31 cellular contexts compared by ENCODE assay signal in genomic region chr11:81492923-81493445, GRCh38.
"Had no signal": no experiment of that assay in that cellular context is flagged by ENCODE, and none has a peak within 500 bp of the region (broad histone marks: within the 10 kb centered on the region; RNA-seq: fewer than 3 reads in every experiment).

No MANE protein-coding gene starts in this region.

- H3K36me3 ChIP-seq: adrenal gland, brain microvascular endothelial cell, breast epithelium had no signal

- H3K27me3 ChIP-seq: adrenal gland, body of pancreas, brain microvascular endothelial cell, breast epithelium had no signal

- H3K4me3 ChIP-seq: adrenal gland, body of pancreas, breast epithelium had no signal

- DNase-seq: activated B cell treated with CpG ODN at 0.5 μM for 24 hours; activated CD4-positive, alpha-beta memory T cell treated with anti-CD3 and anti-CD28 coated beads for 36 hours; activated CD4-positive, alpha-beta T cell treated with anti-CD3 and anti-CD28 coated beads for 4 hours; activated CD4-positive, alpha-beta T cell treated with anti-CD3 and anti-CD28 coated beads, Interleukin-2, amount 10 ng/mL, durations not matched to agents 24 days and 14 days; activated CD4-positive, alpha-beta T cell treated with anti-CD3 and anti-CD28 coated beads, Interleukin-2, amount 50 U/mL, for 1 hour; activated CD4-positive, alpha-beta T cell treated with anti-CD3 and anti-CD28 coated beads, Interleukin-2, amount 50 U/mL, for 4 hours; activated CD4-positive, CD25-positive, alpha-beta regulatory T cell treated with anti-CD3 and anti-CD28 coated beads, Interleukin-2, amount 50 U/mL, for 72 hours; activated CD8-positive, alpha-beta memory T cell treated with anti-CD3 and anti-CD28 coated beads, Interleukin-2, amount 50 U/mL, for 4 hours; activated CD8-positive, alpha-beta T cell treated with anti-CD3 and anti-CD28 coated beads for 36 hours; activated effector memory CD4-positive, alpha-beta T cell treated with anti-CD3 and anti-CD28 coated beads, Interleukin-2, amount 50 U/mL, for 16 hours; activated gamma-delta T cell treated with Interleukin-2 at 50 U/mL for 16 hours; activated naive CD4-positive, alpha-beta T cell; activated naive CD4-positive, alpha-beta T cell treated with anti-CD3 and anti-CD28 coated beads for 36 hours; activated naive CD4-positive, alpha-beta T cell treated with anti-CD3 and anti-CD28 coated beads, Interleukin-2, amount 50 U/mL, for 16 hours; activated naive CD8-positive, alpha-beta T cell treated with anti-CD3 and anti-CD28 coated beads for 36 hours; activated T-cell treated with anti-CD3 and anti-CD28 coated beads for 4 hours; activated T-cell treated with anti-CD3 and anti-CD28 coated beads, Interleukin-2, amount 50 U/mL, for 1 hour; activated T-cell treated with anti-CD3 and anti-CD28 coated beads, Interleukin-2, amount 50 U/mL, for 4 hours; activated T-cell treated with anti-CD3 and anti-CD28 coated beads, Interleukin-2, amount 50 U/mL, for 72 hours; adrenal gland; amniotic stem cell; aorta; body of pancreas; brain microvascular endothelial cell; central memory CD4-positive, alpha-beta T cell; T-helper 2 cell; T-helper 9 cell had no signal

- ATAC-seq: activated CD8-positive, alpha-beta T cell treated with anti-CD3 and anti-CD28 coated beads for 36 hours; activated naive CD4-positive, alpha-beta T cell treated with anti-CD3 and anti-CD28 coated beads, Interleukin-2, amount 50 U/mL, for 72 hours; activated T-cell treated with anti-CD3 and anti-CD28 coated beads, Interleukin-2, amount 50 U/mL, for 4 hours; activated T-cell treated with anti-CD3 and anti-CD28 coated beads, Interleukin-2, amount 50 U/mL, for 72 hours; activated T-helper 17 cell treated with anti-CD3 and anti-CD28 coated beads, Interleukin-2, amount 50 U/mL, for 72 hours; body of pancreas had no signal

- H3K9me3 ChIP-seq: adrenal gland, body of pancreas, breast epithelium had no signal

- H3K4me1 ChIP-seq: adrenal gland, body of pancreas, breast epithelium had no signal

- H3K27ac ChIP-seq: adrenal gland, body of pancreas, brain microvascular endothelial cell, breast epithelium, VCaP had no signal
